8 cellular contexts compared by ENCODE assay signal in genomic region chr10:93813507-93814465, GRCh38. TPM values are rescaled to one million over a fixed set of nuclear protein-coding genes. Genes with fewer than 3 reads are reported as not detected.
DNase-seq lines count a peak whose midpoint lies in the region; ATAC-seq and TF ChIP-seq lines count a peak whose summit lies in the region.

No MANE protein-coding gene starts in this region.

- H3K4me1 Mint-ChIP-seq in stimulated activated naive B cell treated with anti-CD40 and anti-IgM and Interleukin-4, amounts not matched to agents 10 μg/mL and 1 μg/mL and 100 μg/mL, for 72 hours, result peaks cover 17 to 29% of the 10 kb centered on the region in 2 donors

- peak; percentile 57 for TF ChIP-seq CTCF in AG04449 (IDR thresholded peaks at IDR 0.05; ENCODE audit: insufficient read depth, low read length, missing control alignments)
- peak; percentile 79 for TF ChIP-seq CTCF in GM12873 (IDR thresholded peaks at IDR 0.05; ENCODE audit: insufficient read depth, low read depth, low read length, missing control alignments)
- TF ChIP-seq CTCF in colonic mucosa (IDR thresholded peaks at IDR 0.05), result peak; percentile 63
- TF ChIP-seq CTCF in lower lobe of right lung (IDR thresholded peaks at IDR 0.05), result peak; percentile 67

- H3K36me3 ChIP-seq in Karpas-422 (ENCODE audit: insufficient read depth, low read length) (no peaks in the 10 kb centered on the region), colonic mucosa (no peaks in the 10 kb centered on the region), lower lobe of right lung (no peaks in the 10 kb centered on the region)

- POLR2A ChIA-PET in AG04449 (lab: Yijun Ruan, JAX), result no interaction called here

- H3K27ac ChIP-seq in Karpas-422 (ENCODE audit: low read length) (no peak overlapping the region), colonic mucosa (no peak overlapping the region), lower lobe of right lung (no peak overlapping the region)

- ATAC-seq in lower lobe of right lung (peak; percentile 81 to 86), GM19452 (IDR thresholded peaks at IDR 0.05; ENCODE audit: unreplicated experiment) (no peak)
- peak; percentile 64 to 67 for ATAC-seq in stimulated activated naive B cell treated with anti-CD40 and anti-IgM and Interleukin-4, amounts not matched to agents 10 μg/mL and 1 μg/mL and 100 μg/mL, for 72 hours (replicated peaks)

- H4K20me1 ChIP-seq in Karpas-422 (ENCODE audit: insufficient read depth, low read depth, low read length), result no peaks in the 10 kb centered on the region

- intact Hi-C loops in colonic mucosa (cut with DNase I) (loop anchor here (5.0 kb wide), 1 partner anchor 61 kb away; no protein-coding TSS in a partner anchor), lower lobe of right lung (cut with DNase I) (no loop called here)

- CTCF ChIA-PET in AG04449 (lab: Yijun Ruan, JAX), result interaction anchor here (0.6 to 6.0 kb wide), 13 partner anchors 9 to 260 kb away, joined by 3 to 81 read pairs (median 5); partner anchors contain the start of genes FRA10AC1 and LGI1

- peaks cover 42 to 49% of the 10 kb centered on the region in 2 donors for H3K27me3 Mint-ChIP-seq in stimulated activated naive B cell treated with anti-CD40 and anti-IgM and Interleukin-4, amounts not matched to agents 10 μg/mL and 1 μg/mL and 100 μg/mL, for 72 hours

- H3K9ac ChIP-seq in Karpas-422 (ENCODE audit: low read length) (no peak overlapping the region), colonic mucosa (ENCODE audit: low read depth in 2 of 2, low read length in 2 of 2) (no peak overlapping the region)

- DNase-seq in AG04449 (ENCODE audit: low read depth, low spot score) (no peak), Karpas-422 (peak; percentile 72), UCSD-AML1 (lab: John Stamatoyannopoulos, UW; ENCODE audit: unreplicated experiment) (peak; percentile 60), colonic mucosa (peak; percentile 75), lower lobe of right lung (peak; percentile 61)
- peak; percentile 27 for DNase-seq in stimulated activated naive B cell treated with anti-CD40 and anti-IgM and Interleukin-4, amounts not matched to agents 10 μg/mL and 1 μg/mL and 100 μg/mL, for 72 hours

- no peak overlapping the region for H3K27ac Mint-ChIP-seq in stimulated activated naive B cell treated with anti-CD40 and anti-IgM and Interleukin-4, amounts not matched to agents 10 μg/mL and 1 μg/mL and 100 μg/mL, for 72 hours

- H3K4me3 ChIP-seq in AG04449 (ENCODE audit: low read depth, low read length) (no peak overlapping the region), Karpas-422 (ENCODE audit: low read length) (no peak overlapping the region), colonic mucosa (no peak overlapping the region), lower lobe of right lung (no peak overlapping the region)

- H3K4me2 ChIP-seq in Karpas-422 (ENCODE audit: low read depth, low read length, poor library complexity, severe bottlenecking), result no peak overlapping the region

- H3K9me3 ChIP-seq in Karpas-422 (ENCODE audit: low read length) (no peaks in the 10 kb centered on the region), colonic mucosa (no peaks in the 10 kb centered on the region), lower lobe of right lung (no peaks in the 10 kb centered on the region)

- H2AFZ ChIP-seq in Karpas-422 (ENCODE audit: low read length), result peak overlapping the region; percentile 14; the same call in 1 of the 2 replicates

- no peaks in the 10 kb centered on the region for H3K36me3 Mint-ChIP-seq in stimulated activated naive B cell treated with anti-CD40 and anti-IgM and Interleukin-4, amounts not matched to agents 10 μg/mL and 1 μg/mL and 100 μg/mL, for 72 hours

- H3K27me3 ChIP-seq in Karpas-422 (ENCODE audit: low read length) (no peaks in the 10 kb centered on the region), colonic mucosa (no peaks in the 10 kb centered on the region), lower lobe of right lung (ENCODE audit: low read depth) (peaks cover 10% of the 10 kb centered on the region)

- no peaks in the 10 kb centered on the region for H3K4me1 ChIP-seq in Karpas-422 (ENCODE audit: low read length)
- no peaks in the 10 kb centered on the region for H3K4me1 ChIP-seq in colonic mucosa
- no peaks in the 10 kb centered on the region for H3K4me1 ChIP-seq in lower lobe of right lung

- no peaks in the 10 kb centered on the region for H3K9me3 Mint-ChIP-seq in stimulated activated naive B cell treated with anti-CD40 and anti-IgM and Interleukin-4, amounts not matched to agents 10 μg/mL and 1 μg/mL and 100 μg/mL, for 72 hours

- no peak overlapping the region for H3K4me3 Mint-ChIP-seq in stimulated activated naive B cell treated with anti-CD40 and anti-IgM and Interleukin-4, amounts not matched to agents 10 μg/mL and 1 μg/mL and 100 μg/mL, for 72 hours

- H3K9me2 ChIP-seq in Karpas-422 (replicated peaks; ENCODE audit: insufficient read depth, low read length), result no peaks in the 10 kb centered on the region

- no peaks in the 10 kb centered on the region for H3K79me2 ChIP-seq in Karpas-422 (ENCODE audit: low read length)

RNA-seq across cellular contexts. Expression of gene LGI1, which starts 56.0 kb away (rescaled TPM):
- total RNA-seq in Karpas-422 (2014; rRNA removed; shearing (Covaris generic); ENCODE audit: low replicate concordance), result not detected in 2 replicates
- total RNA-seq in colonic mucosa (under 1 TPM; 0.47 to 0.98 TPM), lower lobe of right lung (not detected)
